Comparison of ENCODE assay signal across 16 cellular contexts in genomic region chr7:5373300-5373699, GRCh38. TPM values are rescaled to one million over a fixed set of nuclear protein-coding genes. Genes with fewer than 3 reads are reported as not detected.
DNase-seq lines count a peak whose midpoint lies in the region; ATAC-seq and TF ChIP-seq lines count a peak whose summit lies in the region.
"Had no signal": no experiment of that assay in that cellular context is flagged by ENCODE, and none has a peak within 500 bp of the region (broad histone marks: within the 10 kb centered on the region; RNA-seq: fewer than 3 reads in every experiment).

No MANE protein-coding gene starts in this region.

- H2BK15ac ChIP-seq in mesendoderm (replicated peaks; ENCODE audit: low read depth): no peak overlapping the region

- H3K36me3 ChIP-seq in mesendoderm (ENCODE audit: control insufficient read depth, insufficient read depth, low read length) (peaks cover 3% of the 10 kb centered on the region), left lung (peaks cover 0 to 94% of the 10 kb centered on the region in 2 donors)

- no peak for ATAC-seq in WTC11
- ATAC-seq in left lobe of liver: peak; percentile 55
- no peak for ATAC-seq in stimulated activated effector memory CD8-positive, alpha-beta T cell treated with anti-CD3 and anti-CD28 coated beads, Interleukin-12 subunit alpha, Interleukin-12 subunit beta, amount 100 ng/mL, for 72 hours
- ATAC-seq in left lung: no peak
- ATAC-seq: GM23338 had no signal

- H4K5ac ChIP-seq in mesendoderm (ENCODE audit: low read length): no peak overlapping the region

- no peak for TF ChIP-seq CTCF in WTC11 (IDR thresholded peaks at IDR 0.05)
- no peak for TF ChIP-seq CTCF in left lung (IDR thresholded peaks at IDR 0.05)

- no peaks in the 10 kb centered on the region for H3K79me2 ChIP-seq in mesendoderm (ENCODE audit: control insufficient read depth, insufficient read depth, low read length)

- H3K9me3 ChIP-seq in left lung: no peaks in the 10 kb centered on the region
- H3K9me3 ChIP-seq: HAP-1 had no signal

- no peaks in the 10 kb centered on the region for H3K79me1 ChIP-seq in mesendoderm (ENCODE audit: low read length)

- 0 out of 2 replicates have a peak overlapping the region, but pooled peaks have one; percentile 53 for H3K27ac Mint-ChIP-seq in WTC11
- H3K27ac Mint-ChIP-seq in stimulated activated effector memory CD8-positive, alpha-beta T cell treated with anti-CD3 and anti-CD28 coated beads, Interleukin-12 subunit alpha, Interleukin-12 subunit beta, amount 100 ng/mL, for 72 hours: peak overlapping the region; percentile 54
- H3K27ac Mint-ChIP-seq: GM23338 had no signal

- intact Hi-C loops in left lung (cut with DNase I): no loop called here

- H2AK5ac ChIP-seq in mesendoderm (ENCODE audit: low read length): no peak overlapping the region

- H3K27me3 Mint-ChIP-seq in WTC11 (ENCODE audit: low read depth): no peaks in the 10 kb centered on the region
- H3K27me3 Mint-ChIP-seq: CD4-positive, alpha-beta memory T cell had no signal

- H3K4ac ChIP-seq in mesendoderm (ENCODE audit: low read depth, low read length): no peak overlapping the region

- H3K9me3 Mint-ChIP-seq in WTC11: no peaks in the 10 kb centered on the region
- H3K9me3 Mint-ChIP-seq in stimulated activated effector memory CD8-positive, alpha-beta T cell treated with anti-CD3 and anti-CD28 coated beads, Interleukin-12 subunit alpha, Interleukin-12 subunit beta, amount 100 ng/mL, for 72 hours: no peaks in the 10 kb centered on the region
- H3K9me3 Mint-ChIP-seq: CD4-positive, alpha-beta memory T cell; GM23338; HFFc6 had no signal

- H3K36me3 Mint-ChIP-seq in WTC11: peaks cover 5% of the 10 kb centered on the region
- peaks cover 76% of the 10 kb centered on the region for H3K36me3 Mint-ChIP-seq in stimulated activated effector memory CD8-positive, alpha-beta T cell treated with anti-CD3 and anti-CD28 coated beads, Interleukin-12 subunit alpha, Interleukin-12 subunit beta, amount 100 ng/mL, for 72 hours

- H2BK120ac ChIP-seq in mesendoderm (ENCODE audit: low read depth, low read length): no peak overlapping the region

- H3K4me3 ChIP-seq in mesendoderm (ENCODE audit: low read length) (no peak overlapping the region), left lung (no peak overlapping the region)
- H3K4me3 ChIP-seq: GM23338, HAP-1 had no signal

- no peaks in the 10 kb centered on the region for H3K4me1 Mint-ChIP-seq in WTC11
- H3K4me1 Mint-ChIP-seq in stimulated activated effector memory CD8-positive, alpha-beta T cell treated with anti-CD3 and anti-CD28 coated beads, Interleukin-12 subunit alpha, Interleukin-12 subunit beta, amount 100 ng/mL, for 72 hours: peaks cover 17% of the 10 kb centered on the region
- H3K4me1 Mint-ChIP-seq: GM23338 had no signal

- no peak overlapping the region for H2BK5ac ChIP-seq in mesendoderm (ENCODE audit: low read length)

- DNase-seq in WTC11 (ENCODE audit: low spot score) (no peak), left lobe of liver (ENCODE audit: low spot score) (no peak), mesendoderm (no peak), NCI-H2107 (lab: John Stamatoyannopoulos, UW) (no peak), left lung (no peak)
- DNase-seq in stimulated activated effector memory CD8-positive, alpha-beta T cell treated with anti-CD3 and anti-CD28 coated beads, Interleukin-12 subunit alpha, Interleukin-12 subunit beta, amount 100 ng/mL, for 72 hours (ENCODE audit: low spot score in 2 of 2): no peak
- DNase-seq: C1 segment of cervical spinal cord; Calu3; CD4-positive, alpha-beta memory T cell; COR-L47; DMS53; DMS79 treated with DMSO at 0.1 percent for 48 hours; GF-D8; HFFc6 had no signal

- no peak overlapping the region for H4K8ac ChIP-seq in mesendoderm (ENCODE audit: low read depth, low read length)

- H3K4me1 ChIP-seq in mesendoderm (ENCODE audit: control insufficient read depth, low read depth, low read length) (no peaks in the 10 kb centered on the region), left lung (peaks cover 0 to 10% of the 10 kb centered on the region in 2 donors)
- H3K4me1 ChIP-seq: HAP-1 had no signal

- H3K56ac ChIP-seq in mesendoderm (ENCODE audit: low read length): no peak overlapping the region

- WGBS in mesendoderm (ENCODE audit: extremely low coverage, insufficient coverage, low lambda C conversion rate): no CpG with 5 or more reads among the region's 6 CpGs

- no peak overlapping the region for H3K18ac ChIP-seq in mesendoderm (ENCODE audit: low read length)

- no peak overlapping the region for H3K4me2 ChIP-seq in mesendoderm (ENCODE audit: low read length)
- H3K4me2 ChIP-seq: GM23338 had no signal

- H3K4me3 Mint-ChIP-seq in WTC11: no peak overlapping the region
- no peak overlapping the region for H3K4me3 Mint-ChIP-seq in stimulated activated effector memory CD8-positive, alpha-beta T cell treated with anti-CD3 and anti-CD28 coated beads, Interleukin-12 subunit alpha, Interleukin-12 subunit beta, amount 100 ng/mL, for 72 hours
- H3K4me3 Mint-ChIP-seq: CD4-positive, alpha-beta memory T cell; GM23338; HFFc6 had no signal

- H3K9ac ChIP-seq in mesendoderm (ENCODE audit: low read length): no peak overlapping the region

- H3K27me3 ChIP-seq in mesendoderm (ENCODE audit: insufficient read depth, low read length, poor library complexity): no peaks in the 10 kb centered on the region
- H3K27me3 ChIP-seq in left lung: no peaks in the 10 kb centered on the region

- CTCF ChIA-PET in WTC11 (lab: Charles Lee): interaction anchor here (1.2 to 1.3 kb wide), 2 partner anchors 105 to 133 kb away, joined by 3 to 4 read pairs; no protein-coding TSS in a partner anchor

- H3K23ac ChIP-seq in mesendoderm (ENCODE audit: low read length): no peak overlapping the region

- POLR2A ChIA-PET in WTC11 (lab: Charles Lee): interaction anchor here (1.4 kb wide), 1 partner anchor 49 kb away, joined by 3 read pairs; no protein-coding TSS in a partner anchor

- H3K27ac ChIP-seq in mesendoderm (ENCODE audit: low read depth, low read length) (no peak overlapping the region), left lung (no peak overlapping the region)

TF ChIP-seq in WTC11, 78 proteins besides CTCF, POLR2A, EP300 and RAD21:
- no peak for TF ChIP-seq MLX (CRISPR knock-in tag; IDR thresholded peaks at IDR 0.05)
- TF ChIP-seq ZBTB43 (CRISPR knock-in tag; IDR thresholded peaks at IDR 0.05): no peak
- TF ChIP-seq TEAD1 (CRISPR knock-in tag; IDR thresholded peaks at IDR 0.05): no peak
- no peak for TF ChIP-seq NR2C2 (CRISPR knock-in tag; IDR thresholded peaks at IDR 0.05)
- no peak for TF ChIP-seq GABPB1 (CRISPR knock-in tag; IDR thresholded peaks at IDR 0.05)
- no peak for TF ChIP-seq NFATC4 (CRISPR knock-in tag; IDR thresholded peaks at IDR 0.05)

RNA-seq across cellular contexts. Expression of gene TNRC18, which starts 50.3 kb away (rescaled TPM):
- total RNA-seq in WTC11 (2021) (29.1 to 55.0 TPM (median 34.2 TPM) in 3 replicates), left lobe of liver (35.4 TPM), left lung (100 to 1,000 TPM in 1 of 2 donors, 10 to 100 TPM in 1; 94.4 to 102 TPM)
- polyA plus RNA-seq in mesendoderm (2013, experiment 1 of 2): 23.2 TPM
- polyA plus RNA-seq in mesendoderm (2013, experiment 2 of 2): 22.9 TPM
